In the genomic region with DNA sequence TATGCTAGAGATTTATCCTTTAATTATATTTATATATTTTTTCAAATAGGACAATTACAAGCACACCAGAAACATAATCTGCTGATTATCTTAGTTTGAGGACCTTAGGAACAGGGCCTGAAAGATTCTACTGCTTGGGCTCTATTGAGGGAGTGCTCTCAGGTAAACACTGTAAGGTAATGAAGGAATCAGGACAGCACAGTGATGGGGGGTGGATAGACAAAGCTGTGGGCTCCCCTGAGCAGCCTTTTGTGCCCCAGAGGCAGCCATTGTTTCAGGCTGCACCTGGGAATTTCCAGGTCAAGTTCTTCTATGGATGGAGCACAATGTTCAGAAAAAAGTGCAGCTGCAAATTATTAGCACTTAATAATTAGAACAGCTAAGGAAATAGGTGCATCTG, we compare ENCODE assay signal across 32 cellular contexts.
"Had no signal": no experiment of that assay in that cellular context is flagged by ENCODE, and none has a peak within 500 bp of the region (broad histone marks: within the 10 kb centered on the region; RNA-seq: fewer than 3 reads in every experiment).

No MANE protein-coding gene starts in this region.

- H3K27ac Mint-ChIP-seq: activated CD4-positive, alpha-beta memory T cell treated with anti-CD3 and anti-CD28 coated beads, Interleukin-2, amount 10 ng/mL, durations not matched to agents 7 days and 5 days; activated CD8-positive, alpha-beta memory T cell treated with anti-CD3 and anti-CD28 coated beads, Interleukin-2, amount 10 ng/mL, durations not matched to agents 7 days and 5 days; activated naive CD8-positive, alpha-beta T cell treated with anti-CD3 and anti-CD28 coated beads for 36 hours; T-helper 1 cell treated with Interleukin-12 subunit alpha and Interleukin-12 subunit beta and Interleukin-4 antibody, amounts not matched to agents 30 μg/mL and 1 μg/mL, for 36 hours; T-helper 2 cell treated with Interferon-gamma antibody and Interleukin-4, amounts not matched to agents 5 μg/mL and 100 μg/mL, for 36 hours had no signal

- H3K4me1 Mint-ChIP-seq: activated CD4-positive, alpha-beta memory T cell treated with anti-CD3 and anti-CD28 coated beads, Interleukin-2, amount 10 ng/mL, durations not matched to agents 7 days and 5 days; activated CD8-positive, alpha-beta memory T cell treated with anti-CD3 and anti-CD28 coated beads, Interleukin-2, amount 10 ng/mL, durations not matched to agents 7 days and 5 days; activated naive CD8-positive, alpha-beta T cell treated with anti-CD3 and anti-CD28 coated beads for 36 hours had no signal

- H3K27me3 Mint-ChIP-seq: activated CD4-positive, alpha-beta memory T cell treated with anti-CD3 and anti-CD28 coated beads, Interleukin-2, amount 10 ng/mL, durations not matched to agents 7 days and 5 days; activated CD8-positive, alpha-beta memory T cell treated with anti-CD3 and anti-CD28 coated beads, Interleukin-2, amount 10 ng/mL, durations not matched to agents 7 days and 5 days; activated naive CD8-positive, alpha-beta T cell treated with anti-CD3 and anti-CD28 coated beads for 36 hours had no signal

- H3K27me3 ChIP-seq: brain microvascular endothelial cell, SJCRH30 had no signal

- H3K27ac ChIP-seq: brain microvascular endothelial cell, SK-N-MC had no signal

- FAIRE-seq: TTC549 had no signal

- H3K4me3 Mint-ChIP-seq: activated CD4-positive, alpha-beta memory T cell treated with anti-CD3 and anti-CD28 coated beads, Interleukin-2, amount 10 ng/mL, durations not matched to agents 7 days and 5 days; activated CD8-positive, alpha-beta memory T cell treated with anti-CD3 and anti-CD28 coated beads, Interleukin-2, amount 10 ng/mL, durations not matched to agents 7 days and 5 days; activated naive CD8-positive, alpha-beta T cell treated with anti-CD3 and anti-CD28 coated beads for 36 hours; T-helper 1 cell treated with Interleukin-12 subunit alpha and Interleukin-12 subunit beta and Interleukin-4 antibody, amounts not matched to agents 30 μg/mL and 1 μg/mL, for 36 hours; T-helper 2 cell treated with Interferon-gamma antibody and Interleukin-4, amounts not matched to agents 5 μg/mL and 100 μg/mL, for 36 hours had no signal

- DNase-seq: activated CD4-positive, alpha-beta memory T cell treated with anti-CD3 and anti-CD28 coated beads, Interleukin-2, amount 10 ng/mL, durations not matched to agents 7 days and 5 days; activated CD4-positive, alpha-beta T cell treated with anti-CD3 and anti-CD28 coated beads for 48 hours; activated CD8-positive, alpha-beta memory T cell treated with anti-CD3 and anti-CD28 coated beads for 24 hours; activated CD8-positive, alpha-beta memory T cell treated with anti-CD3 and anti-CD28 coated beads, Interleukin-2, amount 10 ng/mL, durations not matched to agents 7 days and 5 days; activated CD8-positive, alpha-beta memory T cell treated with anti-CD3 and anti-CD28 coated beads, Interleukin-2, amount 50 U/mL, for 48 hours; activated effector memory CD4-positive, alpha-beta T cell treated with Interleukin-2 at 50 U/mL for 16 hours; activated naive CD4-positive, alpha-beta T cell treated with anti-CD3 and anti-CD28 coated beads, Interleukin-2, amount 50 U/mL, for 16 hours; activated naive CD8-positive, alpha-beta T cell treated with anti-CD3 and anti-CD28 coated beads for 36 hours; activated T-cell treated with anti-CD3 and anti-CD28 coated beads, Interleukin-2, amount 50 U/mL, for 48 hours; amniotic stem cell; aorta; brain microvascular endothelial cell; central memory CD4-positive, alpha-beta T cell; Kasumi-1; KG1; MM.1S; MV-4-11; NCI-H1092; NCI-H1436 treated with DMSO at 0.1 percent for 48 hours; NCI-H187; NCI-H2029 treated with DMSO at 0.1 percent for 48 hours; NCI-H345; NCI-H524 treated with DMSO at 0.1 percent for 48 hours; NCI-H748 treated with DMSO at 0.1 percent for 48 hours; NK-92 treated with Interleukin-12 subunit alpha and Interleukin-12 subunit beta, amount 100 ng/mL, for 24 hours; SHP77; SJCRH30 had no signal

- H3K36me3 Mint-ChIP-seq: activated CD8-positive, alpha-beta memory T cell treated with anti-CD3 and anti-CD28 coated beads, Interleukin-2, amount 10 ng/mL, durations not matched to agents 7 days and 5 days; activated naive CD8-positive, alpha-beta T cell treated with anti-CD3 and anti-CD28 coated beads for 36 hours had no signal

- ATAC-seq: activated CD4-positive, CD25-positive, alpha-beta regulatory T cell treated with anti-CD3 and anti-CD28 coated beads, Interleukin-2, amount 50 U/mL, for 24 hours; activated CD8-positive, alpha-beta memory T cell treated with anti-CD3 and anti-CD28 coated beads, Interleukin-2, amount 10 ng/mL, durations not matched to agents 7 days and 5 days had no signal

- H3K36me3 ChIP-seq: brain microvascular endothelial cell, SJCRH30 had no signal

- H3K4me3 ChIP-seq: SJCRH30, SK-N-MC had no signal

- H3K9me3 ChIP-seq: SJCRH30 had no signal
